ENCODE assay signal across 1 cellular context in the genomic region with DNA sequence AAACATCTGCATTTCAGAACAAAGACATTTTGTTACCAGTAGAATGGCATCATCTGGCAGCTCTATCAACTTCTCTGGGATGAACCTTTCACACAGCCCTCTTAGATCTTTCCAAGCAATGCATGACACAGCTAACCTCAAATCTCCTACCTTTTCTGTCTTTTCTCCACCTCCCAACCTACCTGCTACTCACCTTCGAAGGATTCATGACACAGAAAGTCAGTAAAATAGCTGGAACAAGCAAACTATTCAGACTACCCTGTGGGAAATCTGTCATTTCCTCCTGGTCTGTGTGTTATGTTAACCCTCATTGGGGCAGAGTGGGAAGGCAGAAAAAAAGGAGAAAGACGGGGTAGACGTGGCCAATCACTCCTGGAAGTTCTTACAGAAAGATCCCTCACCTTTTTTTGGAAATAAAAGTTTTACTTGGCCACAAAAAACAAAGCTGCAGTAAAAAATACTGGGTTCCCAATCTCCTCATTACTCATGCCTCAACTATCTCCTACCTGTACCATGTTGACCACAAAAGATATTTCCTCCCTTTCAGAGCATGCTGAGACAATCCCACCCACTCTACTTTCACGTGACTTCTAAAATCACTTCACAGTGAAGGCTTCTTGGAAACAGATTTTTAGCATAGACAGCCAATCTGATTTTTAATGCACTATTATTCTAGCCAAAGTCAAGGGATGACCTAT.
TF ChIP-seq lines count a peak whose summit lies in the region.

No MANE protein-coding gene starts in this region.

TF ChIP-seq in H1, 55 proteins besides CTCF, POLR2A, EP300 and RAD21:
- no peak for TF ChIP-seq RXRA (IDR thresholded peaks at IDR 0.05; ENCODE audit: insufficient read depth, low read depth, low read length)
